Comparison of ENCODE assay signal across 12 cellular contexts in the genomic region with DNA sequence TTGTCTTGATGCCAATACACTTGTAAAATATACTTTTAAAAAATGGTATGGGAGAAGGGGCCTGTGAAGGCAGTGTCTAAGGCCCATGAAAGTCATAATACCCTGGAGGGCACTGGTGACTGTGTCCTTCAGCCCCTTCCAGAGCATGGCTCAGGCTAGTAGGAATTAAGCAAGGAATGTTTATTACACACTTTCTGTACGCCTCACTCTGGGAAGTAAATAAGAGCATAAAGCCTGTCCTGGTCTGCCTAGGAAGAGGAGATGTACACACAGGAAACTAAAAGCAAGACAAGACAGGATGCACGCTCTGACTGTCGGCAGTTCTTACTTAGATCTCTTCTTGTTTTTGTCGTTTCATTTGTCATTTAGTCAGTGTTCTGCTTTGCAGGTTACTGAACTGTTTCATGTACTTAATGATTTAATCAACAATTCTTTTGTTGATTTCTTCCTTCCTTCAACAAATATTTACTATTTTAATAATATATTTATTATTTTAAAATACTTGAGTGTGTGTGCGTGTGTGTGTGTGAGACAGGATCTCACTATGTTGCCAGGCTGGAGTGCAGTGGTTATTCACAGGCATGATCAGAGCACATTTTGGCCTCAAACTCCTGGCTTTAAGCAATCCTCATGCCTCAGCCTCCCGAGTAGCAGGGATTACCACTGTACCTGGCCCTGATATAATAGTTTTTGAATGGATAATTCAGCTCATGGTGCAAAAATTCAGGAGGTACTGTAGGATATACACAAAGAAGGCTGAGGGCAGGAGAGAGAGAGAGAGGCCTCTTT. TPM values are rescaled to one million over a fixed set of nuclear protein-coding genes. Genes with fewer than 3 reads are reported as not detected.
A peak's percentile ranks its signal among the peaks of the same experiment; 100 is the strongest.
DNase-seq lines count a peak whose midpoint lies in the region; ATAC-seq and TF ChIP-seq lines count a peak whose summit lies in the region.
"Had no signal": no experiment of that assay in that cellular context is flagged by ENCODE, and none has a peak within 500 bp of the region (broad histone marks: within the 10 kb centered on the region; RNA-seq: fewer than 3 reads in every experiment).

No MANE protein-coding gene starts in this region.

- H3K4me3 ChIP-seq in CD4-positive, alpha-beta memory T cell (ENCODE audit: low read length in 2 of 2) = no peak overlapping the region
- H3K4me3 ChIP-seq: Peyer's patch had no signal

- H3K27ac Mint-ChIP-seq in CD4-positive, alpha-beta memory T cell = peak overlapping the region in 5 of 7 donors; percentile 26 to 82 (median 66)
- H3K27ac Mint-ChIP-seq in WTC11 (no peak overlapping the region), memory B cell (peak overlapping the region; percentile 86)

- H3K27me3 Mint-ChIP-seq in CD4-positive, alpha-beta memory T cell = no peaks in the 10 kb centered on the region
- H3K27me3 Mint-ChIP-seq in WTC11 (ENCODE audit: low read depth) = no peaks in the 10 kb centered on the region
- H3K27me3 Mint-ChIP-seq in memory B cell = no peaks in the 10 kb centered on the region

- H3K36me3 Mint-ChIP-seq in CD4-positive, alpha-beta memory T cell = no peaks in the 10 kb centered on the region
- H3K36me3 Mint-ChIP-seq in WTC11 (no peaks in the 10 kb centered on the region), memory B cell (no peaks in the 10 kb centered on the region)
- H3K36me3 Mint-ChIP-seq: brain had no signal

- no peaks in the 10 kb centered on the region for H3K9me3 ChIP-seq in CD4-positive, alpha-beta memory T cell (ENCODE audit: control insufficient read depth in 1 of 2, low read length in 2 of 2)
- H3K9me3 ChIP-seq: Peyer's patch had no signal

- CTCF ChIA-PET in CD4-positive, alpha-beta memory T cell (lab: Charles Lee; ENCODE audit: partially characterized antibody) = interaction anchor here (1.0 kb wide), 1 partner anchor 74 kb away, joined by 3 read pairs; no protein-coding TSS in a partner anchor
- CTCF ChIA-PET in WTC11 (lab: Charles Lee) = no interaction called here

- ATAC-seq in GM18511 (IDR thresholded peaks at IDR 0.05; ENCODE audit: unreplicated experiment) = peak; percentile 45
- ATAC-seq in WTC11 = no peak
- peak; percentile 91 for ATAC-seq in memory B cell (ENCODE audit: low read depth)

- POLR2A ChIA-PET in CD4-positive, alpha-beta memory T cell (lab: Charles Lee; ENCODE audit: partially characterized antibody) = interaction anchor here (0.6 to 0.7 kb wide), 2 partner anchors 11 to 12 kb away, joined by 3 read pairs; no protein-coding TSS in a partner anchor
- POLR2A ChIA-PET in WTC11 (lab: Charles Lee) = no interaction called here

- intact Hi-C loops in CD4-positive, alpha-beta memory T cell (cut with micrococcal nuclease) = no loop called here
- intact Hi-C loops in head of caudate nucleus (cut with DNase I) = no loop called here

- H3K4me1 Mint-ChIP-seq in CD4-positive, alpha-beta memory T cell = peaks cover 6 to 10% (median 7%) of the 10 kb centered on the region in 4 donors
- H3K4me1 Mint-ChIP-seq in WTC11 (peaks cover 1% of the 10 kb centered on the region; the same call in 1 of the 2 replicates), memory B cell (peaks cover 11% of the 10 kb centered on the region)

- H3K4me1 ChIP-seq in CD4-positive, alpha-beta memory T cell (ENCODE audit: insufficient read depth, low read length) = peaks cover 10% of the 10 kb centered on the region
- H3K4me1 ChIP-seq: Peyer's patch had no signal

- no peaks in the 10 kb centered on the region for H3K36me3 ChIP-seq in CD4-positive, alpha-beta memory T cell (ENCODE audit: insufficient read depth, low read length)
- H3K36me3 ChIP-seq: Peyer's patch had no signal

- DNase-seq in CD4-positive, alpha-beta memory T cell = peak in 4 of 5 donors; percentile 3 to 12 (median 8)
- DNase-seq in WTC11 (ENCODE audit: low spot score) (no peak), memory B cell (ENCODE audit: low spot score in 2 of 2) (no peak), globus pallidus (ENCODE audit: low spot score) (no peak), cerebellum (ENCODE audit: low spot score) (no peak), NCI-H2227 treated with DMSO at 0.1 percent for 48 hours (lab: John Stamatoyannopoulos, UW) (no peak), head of caudate nucleus (no peak)
- DNase-seq: NCI-H2107; stimulated activated CD4-positive, alpha-beta T cell treated with anti-CD3 and anti-CD28 coated beads, Interleukin-4, amount 100 ng/mL, for 4 hours had no signal

- H3K27ac ChIP-seq in CD4-positive, alpha-beta memory T cell (ENCODE audit: low read depth, low read length) = no peak overlapping the region

- no peaks in the 10 kb centered on the region for H3K27me3 ChIP-seq in CD4-positive, alpha-beta memory T cell (ENCODE audit: insufficient read depth, low read length)
- H3K27me3 ChIP-seq: Peyer's patch had no signal

- no peak for TF ChIP-seq CTCF in WTC11 (IDR thresholded peaks at IDR 0.05)

- no peaks in the 10 kb centered on the region for H3K9me3 Mint-ChIP-seq in CD4-positive, alpha-beta memory T cell
- H3K9me3 Mint-ChIP-seq in WTC11 = no peaks in the 10 kb centered on the region
- no peaks in the 10 kb centered on the region for H3K9me3 Mint-ChIP-seq in memory B cell

- H3K4me3 Mint-ChIP-seq in CD4-positive, alpha-beta memory T cell = peak overlapping the region in 2 of 8 donors; percentile 7 to 10
- H3K4me3 Mint-ChIP-seq in WTC11 (no peak overlapping the region), memory B cell (peak overlapping the region; percentile 25)
- H3K4me3 Mint-ChIP-seq: brain had no signal

TF ChIP-seq in WTC11, 78 proteins besides CTCF, POLR2A, EP300 and RAD21:
- TF ChIP-seq HMGA2 (CRISPR knock-in tag; IDR thresholded peaks at IDR 0.05) = peak; percentile 76
- no peak for TF ChIP-seq PRRX2 (CRISPR knock-in tag; IDR thresholded peaks at IDR 0.05)
- TF ChIP-seq ATF6 (CRISPR knock-in tag; IDR thresholded peaks at IDR 0.05) = no peak
- TF ChIP-seq, protein P1, sequence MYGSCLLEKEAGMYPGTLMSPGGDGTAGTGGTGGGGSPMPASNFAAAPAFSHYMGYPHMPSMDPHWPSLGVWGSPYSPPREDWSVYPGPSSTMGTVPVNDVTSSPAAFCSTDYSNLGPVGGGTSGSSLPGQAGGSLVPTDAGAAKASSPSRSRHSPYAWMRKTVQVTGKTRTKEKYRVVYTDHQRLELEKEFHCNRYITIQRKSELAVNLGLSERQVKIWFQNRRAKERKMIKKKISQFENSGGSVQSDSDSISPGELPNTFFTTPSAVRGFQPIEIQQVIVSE (CRISPR knock-in tag; IDR thresholded peaks at IDR 0.05; ENCODE audit: borderline replicate concordance) = no peak
- no peak for TF ChIP-seq ZNF671 (CRISPR knock-in tag; IDR thresholded peaks at IDR 0.05)

RNA-seq across cellular contexts. Expression of gene SMAD6, which starts 9.0 kb away (rescaled TPM):
- total RNA-seq in CD4-positive, alpha-beta memory T cell = under 1 TPM; 0.09 to 0.11 TPM
- not detected for polyA plus RNA-seq in CD4-positive, alpha-beta memory T cell
- total RNA-seq in WTC11 (2021) (9.2 to 13.9 TPM (median 10.4 TPM) in 3 replicates), cerebellum (10.8 TPM)

Comparison
In these comparisons a context has a peak if more than half of its experiments do, and no peak if none do; other contexts are left out.
1. DNase-seq: peak in CD4-positive, alpha-beta memory T cell (4 of 5); none in WTC11 (single experiment), memory B cell (0 of 2), globus pallidus (single experiment), cerebellum (single experiment), NCI-H2227 treated with DMSO at 0.1 percent for 48 hours (single experiment) and head of caudate nucleus (0 of 42).